16 cellular contexts compared by ENCODE assay signal in the genomic region with DNA sequence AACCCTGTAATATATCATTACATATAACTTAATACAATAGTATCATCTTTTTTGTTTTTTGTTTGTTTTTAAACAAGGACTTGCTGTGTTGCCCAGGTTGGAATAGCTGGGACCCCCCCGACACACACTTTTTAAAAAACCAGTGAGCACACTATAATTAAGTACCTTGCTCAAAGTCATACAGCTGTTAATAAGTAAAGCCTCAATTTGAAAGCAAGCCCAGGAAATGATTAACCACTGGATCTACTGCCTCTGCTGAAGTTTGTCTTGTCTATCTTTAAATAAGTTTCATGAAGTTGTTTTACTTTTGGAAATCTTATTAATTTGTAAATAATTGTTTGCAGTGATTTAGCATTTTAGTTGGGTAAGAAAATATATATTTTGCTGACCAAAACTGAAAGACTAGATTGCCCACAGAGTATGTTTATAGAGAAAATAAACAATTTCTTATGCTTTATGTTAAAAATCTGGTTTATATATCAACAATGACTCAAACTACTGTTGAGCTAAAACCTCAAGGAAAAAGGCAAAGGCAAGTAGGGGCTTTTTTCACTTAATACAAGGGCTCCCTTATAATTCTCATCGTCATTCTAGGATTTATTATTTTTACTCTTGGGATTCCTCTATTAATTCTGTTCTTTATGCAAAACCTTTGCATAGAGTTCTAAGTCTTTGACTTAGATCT. TPM values are rescaled to one million over a fixed set of nuclear protein-coding genes. Genes with fewer than 3 reads are reported as not detected.
DNase-seq lines count a peak whose midpoint lies in the region; ATAC-seq, FAIRE-seq and TF ChIP-seq lines count a peak whose summit lies in the region.
"Had no signal": no experiment of that assay in that cellular context is flagged by ENCODE, and none has a peak within 500 bp of the region (broad histone marks: within the 10 kb centered on the region; RNA-seq: fewer than 3 reads in every experiment).

No MANE protein-coding gene starts in this region.

- no peaks in the 10 kb centered on the region for H4K20me1 ChIP-seq in IMR-90 (ENCODE audit: insufficient read depth, low read length)

- no peak overlapping the region; the same call in 1 of the 2 replicates for H2AK5ac ChIP-seq in IMR-90 (ENCODE audit: low read depth, low read length)

- H3K9ac ChIP-seq in IMR-90 (ENCODE audit: low read depth, low read length): no peak overlapping the region
- H3K9ac ChIP-seq in colonic mucosa (ENCODE audit: low read depth in 2 of 2, low read length in 2 of 2): no peak overlapping the region

- H3K36me3 ChIP-seq in IMR-90 (ENCODE audit: control insufficient read depth, insufficient read depth, low read length): no peaks in the 10 kb centered on the region
- no peaks in the 10 kb centered on the region for H3K36me3 ChIP-seq in colonic mucosa
- H3K36me3 ChIP-seq: Peyer's patch, tibial nerve had no signal

- 31% methylated on average over 2 of the region's 2 CpGs for WGBS in A549 (ENCODE audit: missing lambda C conversion rate)
- WGBS in IMR-90 (ENCODE audit: extremely low coverage in 2 of 2, insufficient read length in 1 of 2), 2 experiments: no CpG with 5 or more reads among the region's 2 CpGs

- no TSS peak for BruUV-seq in IMR-90 (replicated peaks; lab: Mats Ljungman, UMichigan)

- H3K9me1 ChIP-seq in IMR-90 (ENCODE audit: insufficient read depth, low read length): peaks cover 3% of the 10 kb centered on the region

- H2AK9ac ChIP-seq in IMR-90 (replicated peaks; ENCODE audit: low read depth, low read length, poor library complexity): no peak overlapping the region

- DNase-seq in A549 (ENCODE audit: low read depth in 1 of 2, low spot score in 1 of 2) (no peak), IMR-90 (peak; percentile 79), HuH-7.5 (ENCODE audit: low spot score) (no peak), colonic mucosa (no peak)
- DNase-seq: 8988T; activated naive CD4-positive, alpha-beta T cell treated with anti-CD3 and anti-CD28 coated beads, Interleukin-2, amount 50 U/mL, for 16 hours; naive thymus-derived CD4-positive, alpha-beta T cell; NCI-H1105; Peyer's patch had no signal

- no peak overlapping the region for H3K23ac ChIP-seq in IMR-90 (ENCODE audit: low read depth, low read length)

- TF ChIP-seq CTCF in A549 (IDR thresholded peaks at IDR 0.05): no peak
- TF ChIP-seq CTCF in IMR-90 (conservative IDR thresholded peaks at IDR 0.05; ENCODE audit: low read depth, low read length): no peak
- no peak for TF ChIP-seq CTCF in colonic mucosa (IDR thresholded peaks at IDR 0.05)

- H3K4me2 ChIP-seq in A549 (no peak overlapping the region), IMR-90 (ENCODE audit: low read depth, low read length) (peak overlapping the region; percentile 87)

- dilution Hi-C loops in IMR-90 (cut with HindIII; ENCODE audit: low sequenced_read_pairs, unreplicated experiment): no loop called here

- no peak overlapping the region for H4K91ac ChIP-seq in IMR-90 (ENCODE audit: insufficient read depth, low read depth, low read length)

- TF ChIP-seq POLR2A in A549 (IDR thresholded peaks at IDR 0.05; ENCODE audit: low read length) (no peak), IMR-90 (IDR thresholded peaks at IDR 0.05; ENCODE audit: low read depth, low read length) (no peak)

- H3K27me3 ChIP-seq in IMR-90 (ENCODE audit: control insufficient read depth, insufficient read depth, low read length) (no peaks in the 10 kb centered on the region), colonic mucosa (no peaks in the 10 kb centered on the region)
- H3K27me3 ChIP-seq: Peyer's patch, tibial nerve had no signal

- H2AFZ ChIP-seq in IMR-90 (replicated peaks; ENCODE audit: low read length, poor library complexity): no peak overlapping the region

- no peak overlapping the region for H3K56ac ChIP-seq in IMR-90 (ENCODE audit: extremely low read depth, insufficient read depth, low read length)

- POLR2A ChIA-PET in A549 (lab: Yijun Ruan, JAX) (no interaction called here), IMR-90 (lab: Charles Lee; ENCODE audit: unreplicated experiment) (interaction anchor here (0.5 kb wide), 1 partner anchor 12 kb away, joined by 3 read pairs; no protein-coding TSS in a partner anchor)

- in situ Hi-C loops in IMR-90 (cut with MboI; ENCODE audit: low sequenced_read_pairs): no loop called here

- no peak overlapping the region for H4K8ac ChIP-seq in IMR-90 (ENCODE audit: low read depth in 2 of 2, low read length in 2 of 2)

- peaks cover 0 to 3% of the 10 kb centered on the region in 2 experiments; a peak in 1 of 4 replicates for H3K79me1 ChIP-seq in IMR-90 (ENCODE audit: low read depth in 1 of 2, low read length in 2 of 2)

- H3K4me3 ChIP-seq in A549 (no peak overlapping the region), IMR-90 (ENCODE audit: insufficient read depth, low read depth, low read length) (no peak overlapping the region), colonic mucosa (no peak overlapping the region)
- H3K4me3 ChIP-seq: Peyer's patch, tibial nerve had no signal

- no peak overlapping the region for H2BK15ac ChIP-seq in IMR-90 (ENCODE audit: low read depth, low read length)

- ATAC-seq in A549 (no peak), GM19438 (IDR thresholded peaks at IDR 0.05; ENCODE audit: low read depth, unreplicated experiment) (peak; percentile 87), HG02938 (IDR thresholded peaks at IDR 0.05; ENCODE audit: unreplicated experiment) (peak; percentile 77), IMR-90 (ENCODE audit: low read depth) (peak; percentile 62), GM21717 (IDR thresholded peaks at IDR 0.05; ENCODE audit: unreplicated experiment) (no peak), GM21526 (IDR thresholded peaks at IDR 0.05; ENCODE audit: low FRiP score, unreplicated experiment) (no peak)
- ATAC-seq: naive thymus-derived CD4-positive, alpha-beta T cell had no signal

- H3K14ac ChIP-seq in IMR-90 (replicated peaks; ENCODE audit: low read depth, low read length): no peak overlapping the region

- peak overlapping the region; percentile 75 for H2BK5ac ChIP-seq in IMR-90 (ENCODE audit: low read depth, low read length, poor library complexity, severe bottlenecking)

- H3K9me3 ChIP-seq in A549 (no peaks in the 10 kb centered on the region), IMR-90 (ENCODE audit: control insufficient read depth, insufficient read depth, low read length) (no peaks in the 10 kb centered on the region), colonic mucosa (no peaks in the 10 kb centered on the region)
- H3K9me3 ChIP-seq: Peyer's patch, tibial nerve had no signal

- FAIRE-seq in A549 (lab: Jason Lieb, UNC): peak; percentile 36
- FAIRE-seq: colon, H1 had no signal

- intact Hi-C loops in IMR-90 (cut with micrococcal nuclease) (no loop called here), colonic mucosa (cut with DNase I) (no loop called here)

- CTCF ChIA-PET in A549 (lab: Yijun Ruan, JAX) (interaction anchor here (1.2 to 1.3 kb wide), 2 partner anchors 258 to 260 kb away, joined by 3 to 5 read pairs; no protein-coding TSS in a partner anchor), IMR-90 (lab: Yijun Ruan, JAX) (interaction anchor here (0.9 kb wide), 1 partner anchor 257 kb away, joined by 3 read pairs; no protein-coding TSS in a partner anchor)

- peak overlapping the region; percentile 86 for H3K18ac ChIP-seq in IMR-90 (ENCODE audit: low read depth, low read length)

- TF ChIP-seq EP300 in A549 (IDR thresholded peaks at IDR 0.05): no peak

- H3K4me1 ChIP-seq in A549: no peaks in the 10 kb centered on the region
- peaks cover 11% of the 10 kb centered on the region for H3K4me1 ChIP-seq in IMR-90 (ENCODE audit: control insufficient read depth, insufficient read depth, low read length)
- no peaks in the 10 kb centered on the region for H3K4me1 ChIP-seq in colonic mucosa
- H3K4me1 ChIP-seq: Peyer's patch had no signal

- no peak overlapping the region for H3K4ac ChIP-seq in IMR-90 (ENCODE audit: low read depth, low read length)

- H2BK20ac ChIP-seq in IMR-90 (ENCODE audit: low read depth, low read length): no peak overlapping the region

- H4K5ac ChIP-seq in IMR-90 (ENCODE audit: low read depth, low read length): no peak overlapping the region; the same call in 1 of the 2 replicates

- TF ChIP-seq RAD21 in A549 (conservative IDR thresholded peaks at IDR 0.05 in 1 of 2, IDR thresholded peaks at IDR 0.05 in 1 of 2) (no peak), IMR-90 (IDR thresholded peaks at IDR 0.05; ENCODE audit: low read length) (no peak)

- H3K27ac ChIP-seq in A549 (no peak overlapping the region), IMR-90 (ENCODE audit: insufficient read depth, low read length) (0 out of 2 replicates have a peak overlapping the region, but pooled peaks have one; percentile 11), colonic mucosa (no peak overlapping the region)
- H3K27ac ChIP-seq: Peyer's patch, tibial nerve had no signal

- no peak overlapping the region for H2BK120ac ChIP-seq in IMR-90 (ENCODE audit: low read depth, low read length)

RNA-seq across cellular contexts. Expression of a gene that starts 5.8 kb away (rescaled TPM):
- polyA plus RNA-seq in A549 (2011; rRNA removed) (15.9 and 18.0 TPM in 2 replicates), A549 (2017; fragmentation: RNase III; extraction: RNeasy Plus Mini Kit Qiagen cat#74134 plus additional on column Dnase treatment) (17.1 to 17.8 TPM (median 17.1 TPM) in 3 replicates), IMR-90 (2012; rRNA removed) (4.9 and 5.5 TPM in 2 replicates)
- 9.3 and 10.3 TPM in 2 replicates for polyA plus RNA-seq in A549 (2012; cell fraction: cytosol; rRNA removed)
- polyA plus RNA-seq in A549 (2012; cell fraction: nucleus; rRNA removed): 7.5 and 7.8 TPM in 2 replicates
- polyA minus RNA-seq in A549 (2011; rRNA and poly(A)+ RNA removed): 9.3 and 10.2 TPM in 2 replicates
- total RNA-seq in IMR-90 (2012; rRNA removed) (10.0 and 21.1 TPM in 2 replicates), colonic mucosa (10 to 100 TPM; 21.6 to 22.9 TPM)
- polyA plus RNA-seq in IMR-90 (2012; cell fraction: cytosol; rRNA removed): 6.0 and 9.9 TPM in 2 replicates
- polyA plus RNA-seq in IMR-90 (2012; cell fraction: nucleus; rRNA removed; ENCODE audit: low replicate concordance): 3.4 and 5.2 TPM in 2 replicates

RNA-seq across cellular contexts. Expression of a gene that starts 54.0 kb away (rescaled TPM):
- polyA plus RNA-seq in A549 (2011; rRNA removed) (8.6 and 10.5 TPM in 2 replicates), A549 (2017; fragmentation: RNase III; extraction: RNeasy Plus Mini Kit Qiagen cat#74134 plus additional on column Dnase treatment) (6.0 to 8.0 TPM (median 7.6 TPM) in 3 replicates), IMR-90 (2012; rRNA removed) (5.3 and 5.9 TPM in 2 replicates)
- 1.8 and 2.1 TPM in 2 replicates for polyA plus RNA-seq in A549 (2012; cell fraction: cytosol; rRNA removed)
- polyA plus RNA-seq in A549 (2012; cell fraction: nucleus; rRNA removed): 1.1 and 1.7 TPM in 2 replicates
- 2.1 and 3.5 TPM in 2 replicates for polyA minus RNA-seq in A549 (2011; rRNA and poly(A)+ RNA removed)
- total RNA-seq in IMR-90 (2012; rRNA removed) (5.7 and 6.7 TPM in 2 replicates), colonic mucosa (10 to 100 TPM; 21.3 to 24.6 TPM)
- polyA plus RNA-seq in IMR-90 (2012; cell fraction: cytosol; rRNA removed): 1.8 and 2.0 TPM in 2 replicates
- polyA plus RNA-seq in IMR-90 (2012; cell fraction: nucleus; rRNA removed; ENCODE audit: low replicate concordance): 1.8 and 18.7 TPM in 2 replicates

RNA-seq across cellular contexts. Expression of a gene that starts 54.4 kb away (rescaled TPM):
- polyA plus RNA-seq in A549 (2011; rRNA removed): 10.1 and 12.7 TPM in 2 replicates
- 3.6 and 4.0 TPM in 2 replicates for polyA plus RNA-seq in A549 (2012; cell fraction: cytosol; rRNA removed)
- polyA plus RNA-seq in A549 (2012; cell fraction: nucleus; rRNA removed): 1.1 and 1.2 TPM in 2 replicates
- 13.3 to 15.0 TPM (median 13.4 TPM) in 3 replicates for polyA plus RNA-seq in A549 (2017; fragmentation: RNase III; extraction: RNeasy Plus Mini Kit Qiagen cat#74134 plus additional on column Dnase treatment)
- 8.8 and 9.2 TPM in 2 replicates for polyA minus RNA-seq in A549 (2011; rRNA and poly(A)+ RNA removed)
- total RNA-seq in IMR-90 (2012; rRNA removed): 41.6 and 50.0 TPM in 2 replicates
- polyA plus RNA-seq in IMR-90 (2012; rRNA removed): 15.4 and 17.1 TPM in 2 replicates
- 4.7 and 5.2 TPM in 2 replicates for polyA plus RNA-seq in IMR-90 (2012; cell fraction: cytosol; rRNA removed)
- 0.84 and 6.2 TPM in 2 replicates for polyA plus RNA-seq in IMR-90 (2012; cell fraction: nucleus; rRNA removed; ENCODE audit: low replicate concordance)
- 10 to 100 TPM; 57.4 to 85.7 TPM for total RNA-seq in colonic mucosa

Comparison
In these comparisons a context has a peak if more than half of its experiments do, and no peak if none do; other contexts are left out.
1. ATAC-seq: peak in GM19438 (single experiment), HG02938 (single experiment) and IMR-90 (single experiment); none in A549 (0 of 2), GM21717 (single experiment) and GM21526 (single experiment).